ENCODE assay signal across 11 cellular contexts in genomic region chr7:50656141-50656895, GRCh38.
A peak's percentile ranks its signal among the peaks of the same experiment; 100 is the strongest.
DNase-seq lines count a peak whose midpoint lies in the region; ATAC-seq and TF ChIP-seq lines count a peak whose summit lies in the region.
"Had no signal": no experiment of that assay in that cellular context is flagged by ENCODE, and none has a peak within 500 bp of the region (broad histone marks: within the 10 kb centered on the region; RNA-seq: fewer than 3 reads in every experiment).

No MANE protein-coding gene starts in this region.

- TF ChIP-seq CTCF in gastroesophageal sphincter (IDR thresholded peaks at IDR 0.05): no peak
- no peak for TF ChIP-seq CTCF in parathyroid adenoma (IDR thresholded peaks at IDR 0.05)
- no peak for TF ChIP-seq CTCF in vagina (IDR thresholded peaks at IDR 0.05)

- H3K36me3 ChIP-seq in gastroesophageal sphincter (peaks cover 0 to 15% of the 10 kb centered on the region in 2 donors), parathyroid adenoma (ENCODE audit: control insufficient read depth, insufficient read depth, low read length) (no peaks in the 10 kb centered on the region), vagina (no peaks in the 10 kb centered on the region)

- H3K4me2 ChIP-seq in parathyroid adenoma (ENCODE audit: low read length): no peak overlapping the region

- TF ChIP-seq EP300 in gastroesophageal sphincter (IDR thresholded peaks at IDR 0.05): no peak

- DNase-seq in Right ventricle myocardium superior (no peak), Right ventricle myocardium inferior (ENCODE audit: missing footprints) (no peak), vagina (ENCODE audit: extremely low spot score in 2 of 2) (peak; percentile 64 to 86), kidney glomerular epithelial cell (lab: John Stamatoyannopoulos, UW) (no peak)
- no peak for DNase-seq in stimulated activated CD4-positive, alpha-beta T cell treated with anti-CD3 and anti-CD28 coated beads, Interleukin-4, amount 100 ng/mL, for 24 hours
- DNase-seq: activated CD4-positive, alpha-beta T cell treated with anti-CD3 and anti-CD28 coated beads, Interleukin-2, amount 10 ng/mL, durations not matched to agents 24 days and 14 days; Karpas-422; naive B cell had no signal

- H3K9me3 ChIP-seq in gastroesophageal sphincter: no peaks in the 10 kb centered on the region
- H3K9me3 ChIP-seq in parathyroid adenoma (ENCODE audit: control insufficient read depth, low read length): no peaks in the 10 kb centered on the region
- H3K9me3 ChIP-seq in vagina: no peaks in the 10 kb centered on the region

- H2AFZ ChIP-seq in parathyroid adenoma: no peak overlapping the region

- H3K79me2 ChIP-seq in parathyroid adenoma: no peaks in the 10 kb centered on the region

- H3K4me3 ChIP-seq in gastroesophageal sphincter (no peak overlapping the region), parathyroid adenoma (ENCODE audit: low read depth, low read length) (no peak overlapping the region), vagina (no peak overlapping the region)

- WGBS in gastroesophageal sphincter (ENCODE audit: low coverage in 1 of 2), 2 donors: 40 to 83% methylated on average over 2 to 6 of the region's 16 CpGs

- intact Hi-C loops in Right ventricle myocardium superior (cut with DNase I): no loop called here
- intact Hi-C loops in Right ventricle myocardium inferior (cut with DNase I): no loop called here
- intact Hi-C loops in vagina (cut with DNase I): loop anchor here (5.0 kb wide), 1 partner anchor 154 kb away; no protein-coding TSS in a partner anchor

- H3K9ac ChIP-seq in parathyroid adenoma: no peak overlapping the region

- H3K27ac ChIP-seq in gastroesophageal sphincter (peak overlapping the region in 3 of 4 donors; percentile 83 to 87 (median 85)), parathyroid adenoma (peak overlapping the region; percentile 34), vagina (peak overlapping the region; percentile 64)

- TF ChIP-seq POLR2A in gastroesophageal sphincter (IDR thresholded peaks at IDR 0.05) (no peak), vagina (IDR thresholded peaks at IDR 0.05) (no peak)

- H3K27me3 ChIP-seq in gastroesophageal sphincter: no peaks in the 10 kb centered on the region
- no peaks in the 10 kb centered on the region for H3K27me3 ChIP-seq in parathyroid adenoma (ENCODE audit: control insufficient read depth, insufficient read depth, low read length)
- H3K27me3 ChIP-seq in vagina: no peaks in the 10 kb centered on the region

- H3K4me1 ChIP-seq in gastroesophageal sphincter: peaks cover 9 to 76% (median 44%) of the 10 kb centered on the region in 3 donors
- H3K4me1 ChIP-seq in parathyroid adenoma: no peaks in the 10 kb centered on the region
- peaks cover 71% of the 10 kb centered on the region for H3K4me1 ChIP-seq in vagina

- ATAC-seq in Right ventricle myocardium superior (ENCODE audit: poor library complexity): peak; percentile 13
- ATAC-seq in Right ventricle myocardium inferior: no peak
- ATAC-seq in gastroesophageal sphincter: no peak
- no peak for ATAC-seq in HG03097 (IDR thresholded peaks at IDR 0.05; ENCODE audit: low FRiP score, unreplicated experiment)

Comparison
In these comparisons a context has a peak if more than half of its experiments do, and no peak if none do; other contexts are left out.
1. DNase-seq: peak in vagina (2 of 2); none in Right ventricle myocardium superior (single experiment), Right ventricle myocardium inferior (single experiment), kidney glomerular epithelial cell (single experiment) and stimulated activated CD4-positive, alpha-beta T cell treated with anti-CD3 and anti-CD28 coated beads, Interleukin-4, amount 100 ng/mL, for 24 hours (single experiment).
2. H3K27ac ChIP-seq: peak in every context shown above with its lines; median percentile 85 in gastroesophageal sphincter; 64 in vagina; 34 in parathyroid adenoma.